ENCODE assay signal across 10 cellular contexts in the genomic region with DNA sequence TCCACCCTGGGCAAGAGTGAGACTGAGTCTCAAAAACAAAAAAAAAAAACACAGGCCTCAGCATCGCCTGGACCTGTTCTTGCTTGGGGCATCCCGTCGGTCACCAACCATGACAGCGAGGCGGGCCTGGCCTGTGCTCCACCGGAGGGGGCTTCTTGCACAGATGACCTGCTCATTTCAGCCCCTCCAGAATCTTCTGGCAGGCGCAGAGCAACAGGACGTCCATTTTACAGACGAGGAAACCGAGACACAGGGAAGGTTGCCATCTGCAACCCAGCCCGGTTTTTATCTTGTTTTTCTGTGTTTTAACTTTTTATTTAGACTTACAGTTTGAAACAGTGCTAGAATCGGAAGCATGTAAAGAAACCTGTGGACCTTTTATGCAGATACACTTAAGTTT. TPM values are rescaled to one million over a fixed set of nuclear protein-coding genes. Genes with fewer than 3 reads are reported as not detected.
DNase-seq lines count a peak whose midpoint lies in the region; ATAC-seq, FAIRE-seq and TF ChIP-seq lines count a peak whose summit lies in the region.
"Had no signal": no experiment of that assay in that cellular context is flagged by ENCODE, and none has a peak within 500 bp of the region (broad histone marks: within the 10 kb centered on the region; RNA-seq: fewer than 3 reads in every experiment).

No MANE protein-coding gene starts in this region.

- peaks cover 27% of the 10 kb centered on the region for H3K36me3 Mint-ChIP-seq in activated T-helper 1 cell treated with anti-CD3 and anti-CD28 coated beads, Interleukin-12 subunit alpha, Interleukin-12 subunit beta, Interleukin-2, Interleukin-4 antibody, amounts not matched to agents 30 ng/mL and 10 ng/mL and 1 ng/mL, durations not matched to agents 14 hours and 24 hours and 36 hours (ENCODE audit: low read depth)
- peaks cover 33% of the 10 kb centered on the region for H3K36me3 Mint-ChIP-seq in stimulated activated memory B cell treated with anti-CD40 and anti-IgM and Interleukin-4, amounts not matched to agents 10 μg/mL and 1 μg/mL and 100 μg/mL, for 72 hours

- intact Hi-C loops in activated T-helper 1 cell treated with anti-CD3 and anti-CD28 coated beads, Interleukin-12 subunit alpha, Interleukin-12 subunit beta, Interleukin-2, Interleukin-4 antibody, amounts not matched to agents 30 ng/mL and 10 ng/mL and 1 ng/mL, durations not matched to agents 14 hours and 24 hours and 36 hours (cut with micrococcal nuclease) = loop anchor here (5.0 kb wide), 1 partner anchor 113 kb away; no protein-coding TSS in a partner anchor

- H3K4me3 Mint-ChIP-seq in activated T-helper 1 cell treated with anti-CD3 and anti-CD28 coated beads, Interleukin-12 subunit alpha, Interleukin-12 subunit beta, Interleukin-2, Interleukin-4 antibody, amounts not matched to agents 30 ng/mL and 10 ng/mL and 1 ng/mL, durations not matched to agents 14 hours and 24 hours and 36 hours = peak overlapping the region; percentile 96
- H3K4me3 Mint-ChIP-seq in stimulated activated memory B cell treated with anti-CD40 and anti-IgM and Interleukin-4, amounts not matched to agents 10 μg/mL and 1 μg/mL and 100 μg/mL, for 72 hours = peak overlapping the region; percentile 88

- no peaks in the 10 kb centered on the region for H3K27me3 Mint-ChIP-seq in activated T-helper 1 cell treated with anti-CD3 and anti-CD28 coated beads, Interleukin-12 subunit alpha, Interleukin-12 subunit beta, Interleukin-2, Interleukin-4 antibody, amounts not matched to agents 30 ng/mL and 10 ng/mL and 1 ng/mL, durations not matched to agents 14 hours and 24 hours and 36 hours (ENCODE audit: insufficient read depth)
- no peaks in the 10 kb centered on the region for H3K27me3 Mint-ChIP-seq in stimulated activated memory B cell treated with anti-CD40 and anti-IgM and Interleukin-4, amounts not matched to agents 10 μg/mL and 1 μg/mL and 100 μg/mL, for 72 hours

- ATAC-seq in stimulated activated memory B cell treated with anti-CD40 and anti-IgM and Interleukin-4, amounts not matched to agents 10 μg/mL and 1 μg/mL and 100 μg/mL, for 72 hours = no peak

- FAIRE-seq in HTR-8/SVneo (lab: Jason Lieb, UNC) = no peak
- FAIRE-seq: small intestine had no signal

- H3K4me1 Mint-ChIP-seq in activated T-helper 1 cell treated with anti-CD3 and anti-CD28 coated beads, Interleukin-12 subunit alpha, Interleukin-12 subunit beta, Interleukin-2, Interleukin-4 antibody, amounts not matched to agents 30 ng/mL and 10 ng/mL and 1 ng/mL, durations not matched to agents 14 hours and 24 hours and 36 hours (ENCODE audit: low read depth) = peaks cover 43% of the 10 kb centered on the region
- H3K4me1 Mint-ChIP-seq in stimulated activated memory B cell treated with anti-CD40 and anti-IgM and Interleukin-4, amounts not matched to agents 10 μg/mL and 1 μg/mL and 100 μg/mL, for 72 hours = peaks cover 61% of the 10 kb centered on the region

- no peaks in the 10 kb centered on the region for H3K9me3 ChIP-seq in HEK293 (ENCODE audit: control insufficient read depth, insufficient read depth, low read depth, low read length)

- DNase-seq in activated T-helper 1 cell treated with anti-CD3 and anti-CD28 coated beads, Interleukin-12 subunit alpha, Interleukin-12 subunit beta, Interleukin-2, Interleukin-4 antibody, amounts not matched to agents 30 ng/mL and 10 ng/mL and 1 ng/mL, durations not matched to agents 14 hours and 24 hours and 36 hours (ENCODE audit: low spot score) = no peak
- DNase-seq in HTR-8/SVneo (ENCODE audit: insufficient read length, low spot score) (no peak), NOMO-1 treated with DMSO at 0.1 percent for 48 hours (lab: John Stamatoyannopoulos, UW; ENCODE audit: unreplicated experiment) (no peak), NCI-H1694 treated with DMSO at 0.1 percent for 48 hours (lab: John Stamatoyannopoulos, UW) (no peak)
- no peak for DNase-seq in stimulated activated CD4-positive, alpha-beta T cell treated with anti-CD3 and anti-CD28 coated beads, Interleukin-4, amount 100 ng/mL, for 1 hour
- DNase-seq: activated CD4-positive, CD25-positive, alpha-beta regulatory T cell treated with anti-CD3 and anti-CD28 coated beads, Interleukin-2, amount 50 U/mL, for 72 hours had no signal

- no peak overlapping the region for H3K27ac ChIP-seq in HEK293 (ENCODE audit: extremely low read depth, low read depth, low read length)

- POLR2A ChIA-PET in HEK293 (lab: Yijun Ruan, JAX) = no interaction called here

- H3K9me3 Mint-ChIP-seq in activated T-helper 1 cell treated with anti-CD3 and anti-CD28 coated beads, Interleukin-12 subunit alpha, Interleukin-12 subunit beta, Interleukin-2, Interleukin-4 antibody, amounts not matched to agents 30 ng/mL and 10 ng/mL and 1 ng/mL, durations not matched to agents 14 hours and 24 hours and 36 hours = peaks cover 7% of the 10 kb centered on the region
- H3K9me3 Mint-ChIP-seq in stimulated activated memory B cell treated with anti-CD40 and anti-IgM and Interleukin-4, amounts not matched to agents 10 μg/mL and 1 μg/mL and 100 μg/mL, for 72 hours = peaks cover 7% of the 10 kb centered on the region

- H3K36me3 ChIP-seq in HEK293 (ENCODE audit: control insufficient read depth in 2 of 2, insufficient read depth in 1 of 2, low read length in 2 of 2) = peaks cover 7 to 21% of the 10 kb centered on the region in 2 experiments; a peak in 2 of 3 replicates

- CTCF ChIA-PET in HEK293 (lab: Yijun Ruan, JAX) = no interaction called here

- TF ChIP-seq CTCF in HEK293 (tag by site-specific recombination; IDR thresholded peaks at IDR 0.05) = no peak

- peak overlapping the region; percentile 76 for H3K4me3 ChIP-seq in HEK293 (ENCODE audit: low read depth, low read length)
- H3K4me3 ChIP-seq in iPS-11a (ENCODE audit: low read depth, low read length) = peak overlapping the region; percentile 79

- no peaks in the 10 kb centered on the region for H3K4me1 ChIP-seq in HEK293 (ENCODE audit: control insufficient read depth, insufficient read depth, low read length)

- peak overlapping the region; percentile 80 for H3K27ac Mint-ChIP-seq in activated T-helper 1 cell treated with anti-CD3 and anti-CD28 coated beads, Interleukin-12 subunit alpha, Interleukin-12 subunit beta, Interleukin-2, Interleukin-4 antibody, amounts not matched to agents 30 ng/mL and 10 ng/mL and 1 ng/mL, durations not matched to agents 14 hours and 24 hours and 36 hours
- H3K27ac Mint-ChIP-seq in stimulated activated memory B cell treated with anti-CD40 and anti-IgM and Interleukin-4, amounts not matched to agents 10 μg/mL and 1 μg/mL and 100 μg/mL, for 72 hours = peak overlapping the region; percentile 78

TF ChIP-seq in HEK293, 187 proteins besides CTCF, POLR2A, EP300 and RAD21:
- TF ChIP-seq, protein P1, sequence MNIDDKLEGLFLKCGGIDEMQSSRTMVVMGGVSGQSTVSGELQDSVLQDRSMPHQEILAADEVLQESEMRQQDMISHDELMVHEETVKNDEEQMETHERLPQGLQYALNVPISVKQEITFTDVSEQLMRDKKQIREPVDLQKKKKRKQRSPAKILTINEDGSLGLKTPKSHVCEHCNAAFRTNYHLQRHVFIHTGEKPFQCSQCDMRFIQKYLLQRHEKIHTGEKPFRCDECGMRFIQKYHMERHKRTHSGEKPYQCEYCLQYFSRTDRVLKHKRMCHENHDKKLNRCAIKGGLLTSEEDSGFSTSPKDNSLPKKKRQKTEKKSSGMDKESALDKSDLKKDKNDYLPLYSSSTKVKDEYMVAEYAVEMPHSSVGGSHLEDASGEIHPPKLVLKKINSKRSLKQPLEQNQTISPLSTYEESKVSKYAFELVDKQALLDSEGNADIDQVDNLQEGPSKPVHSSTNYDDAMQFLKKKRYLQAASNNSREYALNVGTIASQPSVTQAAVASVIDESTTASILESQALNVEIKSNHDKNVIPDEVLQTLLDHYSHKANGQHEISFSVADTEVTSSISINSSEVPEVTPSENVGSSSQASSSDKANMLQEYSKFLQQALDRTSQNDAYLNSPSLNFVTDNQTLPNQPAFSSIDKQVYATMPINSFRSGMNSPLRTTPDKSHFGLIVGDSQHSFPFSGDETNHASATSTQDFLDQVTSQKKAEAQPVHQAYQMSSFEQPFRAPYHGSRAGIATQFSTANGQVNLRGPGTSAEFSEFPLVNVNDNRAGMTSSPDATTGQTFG (tag by site-specific recombination; IDR thresholded peaks at IDR 0.05; ENCODE audit: borderline replicate concordance) = 0 out of 2 replicates have a peak, but pooled peaks have one; percentile 4
- TF ChIP-seq ZNF654 (tag by site-specific recombination; IDR thresholded peaks at IDR 0.05; ENCODE audit: low read depth) = no peak
- TF ChIP-seq ZFP37 (tag by site-specific recombination; IDR thresholded peaks at IDR 0.05) = no peak
TF ChIP-seq in HEK293: peak in this region for 1.

RNA-seq across cellular contexts. Expression of a gene that starts 0.9 kb away (rescaled TPM):
- total RNA-seq in activated T-helper 1 cell treated with anti-CD3 and anti-CD28 coated beads, Interleukin-12 subunit alpha, Interleukin-12 subunit beta, Interleukin-2, Interleukin-4 antibody, amounts not matched to agents 30 ng/mL and 10 ng/mL and 1 ng/mL, durations not matched to agents 14 hours and 24 hours and 36 hours = 51.9 and 52.4 TPM in 2 replicates

RNA-seq across cellular contexts. Expression of a gene that starts 14.2 kb away (rescaled TPM):
- total RNA-seq in activated T-helper 1 cell treated with anti-CD3 and anti-CD28 coated beads, Interleukin-12 subunit alpha, Interleukin-12 subunit beta, Interleukin-2, Interleukin-4 antibody, amounts not matched to agents 30 ng/mL and 10 ng/mL and 1 ng/mL, durations not matched to agents 14 hours and 24 hours and 36 hours = 90.9 and 91.8 TPM in 2 replicates

RNA-seq across cellular contexts. Expression of a gene that starts 56.3 kb away (rescaled TPM):
- 123 and 135 TPM in 2 replicates for total RNA-seq in activated T-helper 1 cell treated with anti-CD3 and anti-CD28 coated beads, Interleukin-12 subunit alpha, Interleukin-12 subunit beta, Interleukin-2, Interleukin-4 antibody, amounts not matched to agents 30 ng/mL and 10 ng/mL and 1 ng/mL, durations not matched to agents 14 hours and 24 hours and 36 hours
